In the genomic region with DNA sequence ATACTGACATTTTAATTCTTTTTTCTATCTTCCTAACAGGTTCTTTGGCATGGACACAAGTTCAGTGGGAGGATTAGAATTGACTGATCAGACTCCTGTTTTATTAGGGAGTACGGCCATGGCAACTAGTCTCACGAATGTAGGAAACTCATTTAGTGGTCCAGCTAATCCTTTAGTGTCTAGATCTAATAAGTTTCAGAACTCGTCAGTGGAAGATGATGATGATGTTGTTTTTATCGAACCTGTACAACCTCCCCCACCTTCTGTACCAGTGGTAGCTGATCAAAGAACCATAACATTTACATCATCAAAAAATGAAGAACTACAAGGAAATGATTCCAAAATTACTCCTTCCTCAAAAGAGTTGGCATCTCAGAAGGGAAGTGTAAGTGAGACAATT, we compare ENCODE assay signal across 16 cellular contexts. TPM values are rescaled to one million over a fixed set of nuclear protein-coding genes. Genes with fewer than 3 reads are reported as not detected.
DNase-seq lines count a peak whose midpoint lies in the region; ATAC-seq and TF ChIP-seq lines count a peak whose summit lies in the region.
"Had no signal": no experiment of that assay in that cellular context is flagged by ENCODE, and none has a peak within 500 bp of the region (broad histone marks: within the 10 kb centered on the region; RNA-seq: fewer than 3 reads in every experiment).

No MANE protein-coding gene starts in this region.

- H3K27ac Mint-ChIP-seq in T-helper 17 cell: peak overlapping the region; percentile 29
- H3K27ac Mint-ChIP-seq: B cell; CD4-positive, CD25-positive, alpha-beta regulatory T cell; H9; IgD-negative memory B cell had no signal

- ATAC-seq in activated CD4-positive, CD25-positive, alpha-beta regulatory T cell treated with anti-CD3 and anti-CD28 coated beads, Interleukin-2, amount 50 U/mL, for 24 hours: peak; percentile 57 to 86
- no peak for ATAC-seq in T-helper 17 cell
- ATAC-seq in gastroesophageal sphincter: no peak
- ATAC-seq: HepG2 had no signal

- peaks cover 21% of the 10 kb centered on the region for H4K20me1 ChIP-seq in osteoblast (ENCODE audit: insufficient read depth, low read length)

- H3K27ac ChIP-seq in osteoblast (ENCODE audit: low read depth, low read length) (no peak overlapping the region), gastroesophageal sphincter (no peak overlapping the region)
- H3K27ac ChIP-seq: BLaER1 treated with 17β-estradiol and CSF1 and Interleukin-3, amounts not matched to agents 10 nM and 100 nM had no signal

- H2AFZ ChIP-seq in osteoblast (ENCODE audit: low read length): no peak overlapping the region

- H3K4me3 ChIP-seq in osteoblast (ENCODE audit: insufficient read depth, low read length) (no peak overlapping the region), gastroesophageal sphincter (no peak overlapping the region)
- H3K4me3 ChIP-seq: BLaER1 treated with 17β-estradiol and CSF1 and Interleukin-3, amounts not matched to agents 10 nM and 100 nM had no signal

- H3K27me3 Mint-ChIP-seq in T-helper 17 cell: no peaks in the 10 kb centered on the region
- H3K27me3 Mint-ChIP-seq: B cell; CD4-positive, CD25-positive, alpha-beta regulatory T cell; IgD-negative memory B cell had no signal

- no peak for DNase-seq in activated CD4-positive, CD25-positive, alpha-beta regulatory T cell treated with anti-CD3 and anti-CD28 coated beads, Interleukin-2, amount 50 U/mL, for 72 hours
- DNase-seq in Ammon's horn (ENCODE audit: low spot score): peak; percentile 9
- no peak for DNase-seq in T-helper 17 cell
- DNase-seq in osteoblast (ENCODE audit: insufficient read length, low spot score, missing footprints): peak; percentile 3
- no peak for DNase-seq in midbrain (lab: John Stamatoyannopoulos, UW)
- DNase-seq: 8988T; Caco-2; CD4-positive, CD25-positive, alpha-beta regulatory T cell; GOT3; H9 had no signal

- H3K4me1 ChIP-seq in osteoblast (ENCODE audit: insufficient read depth, low read length) (no peaks in the 10 kb centered on the region), gastroesophageal sphincter (peaks cover 0 to 39% (median 0%) of the 10 kb centered on the region in 3 donors)
- H3K4me1 ChIP-seq: Caco-2 had no signal

- no peak for TF ChIP-seq POLR2A in gastroesophageal sphincter (IDR thresholded peaks at IDR 0.05)

- H3K27me3 ChIP-seq in osteoblast (ENCODE audit: insufficient read depth, low read length): no peaks in the 10 kb centered on the region
- no peaks in the 10 kb centered on the region for H3K27me3 ChIP-seq in gastroesophageal sphincter
- H3K27me3 ChIP-seq: BLaER1 treated with 17β-estradiol and CSF1 and Interleukin-3, amounts not matched to agents 10 nM and 100 nM had no signal

- peaks cover 44% of the 10 kb centered on the region for H3K4me1 Mint-ChIP-seq in T-helper 17 cell

- H3K79me2 ChIP-seq in osteoblast (ENCODE audit: insufficient read depth, low read length): peaks cover 82% of the 10 kb centered on the region

- peaks cover 8% of the 10 kb centered on the region for H3K36me3 Mint-ChIP-seq in T-helper 17 cell (ENCODE audit: low read depth)

- WGBS in gastroesophageal sphincter (ENCODE audit: low coverage in 1 of 2), 2 donors: 68 to 83% methylated on average over 3 to 4 of the region's 4 CpGs

- no peak for TF ChIP-seq EP300 in gastroesophageal sphincter (IDR thresholded peaks at IDR 0.05)

- H3K9me3 ChIP-seq in T-helper 17 cell (ENCODE audit: control insufficient read depth, low read length, poor library complexity, severe bottlenecking): no peaks in the 10 kb centered on the region
- H3K9me3 ChIP-seq in osteoblast (ENCODE audit: low read depth, low read length): no peaks in the 10 kb centered on the region
- no peaks in the 10 kb centered on the region for H3K9me3 ChIP-seq in gastroesophageal sphincter
- H3K9me3 ChIP-seq: BLaER1 treated with 17β-estradiol and CSF1 and Interleukin-3, amounts not matched to agents 10 nM and 100 nM; Caco-2 had no signal

- no peak overlapping the region for H3K4me2 ChIP-seq in osteoblast (ENCODE audit: insufficient read depth, low read length)

- no peak for TF ChIP-seq CTCF in osteoblast (IDR thresholded peaks at IDR 0.05; ENCODE audit: extremely low read depth, low read depth, low read length)
- TF ChIP-seq CTCF in gastroesophageal sphincter (IDR thresholded peaks at IDR 0.05): no peak

- H3K36me3 ChIP-seq in osteoblast (ENCODE audit: insufficient read depth, low read length) (peaks cover 32% of the 10 kb centered on the region), gastroesophageal sphincter (peaks cover 8 to 38% of the 10 kb centered on the region in 2 donors)

- H3K4me3 Mint-ChIP-seq in T-helper 17 cell: no peak overlapping the region
- H3K4me3 Mint-ChIP-seq: B cell; CD4-positive, CD25-positive, alpha-beta regulatory T cell; H9; IgD-negative memory B cell had no signal

RNA-seq across cellular contexts. Expression of a gene that starts 34.5 kb away (rescaled TPM):
- total RNA-seq in T-helper 17 cell (100 to 1,000 TPM; 103 to 115 TPM), osteoblast (65.5 and 66.6 TPM in 2 replicates), gastroesophageal sphincter (10 to 100 TPM; 40.6 to 92.8 (median 50.7) TPM)

Comparison
In these comparisons a context has a peak if more than half of its experiments do, and no peak if none do; other contexts are left out.
1. ATAC-seq: peak in activated CD4-positive, CD25-positive, alpha-beta regulatory T cell treated with anti-CD3 and anti-CD28 coated beads, Interleukin-2, amount 50 U/mL, for 24 hours (2 of 2); none in T-helper 17 cell (single experiment) and gastroesophageal sphincter (single experiment).
2. DNase-seq: peak in Ammon's horn (single experiment) and osteoblast (single experiment); none in activated CD4-positive, CD25-positive, alpha-beta regulatory T cell treated with anti-CD3 and anti-CD28 coated beads, Interleukin-2, amount 50 U/mL, for 72 hours (single experiment), T-helper 17 cell (0 of 3) and midbrain (single experiment).